ENCODE assay signal across 9 cellular contexts in the genomic region with DNA sequence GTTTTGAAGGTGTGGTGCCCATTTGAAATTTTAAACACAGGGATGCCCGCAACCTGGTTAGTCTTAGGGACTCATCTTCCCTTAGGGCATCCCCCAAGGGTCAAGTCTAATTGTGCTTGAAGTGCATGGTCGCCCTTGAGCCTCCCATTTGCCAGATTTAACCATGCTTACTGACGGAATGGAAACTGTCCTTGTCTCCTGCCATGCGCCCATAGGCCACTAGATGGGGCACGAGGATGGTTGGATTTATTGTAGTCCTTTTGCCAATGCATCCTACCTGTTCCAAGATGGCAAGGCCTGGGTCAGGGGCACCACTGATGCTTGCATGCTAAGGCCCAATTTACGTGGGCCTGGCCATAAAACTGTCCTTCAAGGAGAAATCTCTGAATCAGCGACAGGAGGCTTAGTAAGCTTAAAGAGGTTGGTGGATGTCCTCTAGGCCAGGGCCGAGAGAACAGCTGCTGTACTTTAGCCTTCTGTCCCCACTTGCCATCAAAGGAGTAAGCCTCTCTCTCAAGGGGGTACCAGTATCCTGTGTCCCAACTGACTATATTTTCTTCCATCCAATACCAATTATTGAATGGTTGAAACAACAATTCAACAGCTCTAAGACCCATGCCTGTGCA.
DNase-seq lines count a peak whose midpoint lies in the region; TF ChIP-seq lines count a peak whose summit lies in the region.
"Had no signal": no experiment of that assay in that cellular context is flagged by ENCODE, and none has a peak within 500 bp of the region (broad histone marks: within the 10 kb centered on the region; RNA-seq: fewer than 3 reads in every experiment).

No MANE protein-coding gene starts in this region.

- no peak overlapping the region for H2AFZ ChIP-seq in Loucy (ENCODE audit: low read length)

- no peaks in the 10 kb centered on the region for H3K9me2 ChIP-seq in Loucy (replicated peaks; ENCODE audit: low read depth, low read length)

- peaks cover 15% of the 10 kb centered on the region for H3K4me1 ChIP-seq in Loucy (ENCODE audit: insufficient read depth, low read length, poor library complexity, severe bottlenecking)

- H3K27ac Mint-ChIP-seq in HFFc6, result no peak overlapping the region
- H3K27ac Mint-ChIP-seq: naive thymus-derived CD8-positive, alpha-beta T cell had no signal

- no peaks in the 10 kb centered on the region for H3K79me2 ChIP-seq in Loucy (ENCODE audit: insufficient read depth, low read length)

- TF ChIP-seq CTCF in GM12875 (IDR thresholded peaks at IDR 0.05; ENCODE audit: borderline replicate concordance, insufficient read depth, low read depth, low read length) (peak; percentile 82), HFFc6 (IDR thresholded peaks at IDR 0.05) (peak; percentile 94), Loucy (conservative IDR thresholded peaks at IDR 0.05; ENCODE audit: low read length) (peak; percentile 84), VCaP (conservative IDR thresholded peaks at IDR 0.05) (peak; percentile 87)

- no peak overlapping the region for H3K9ac ChIP-seq in Loucy (ENCODE audit: low read depth, low read length, poor library complexity, severe bottlenecking)

- no peak overlapping the region for H3K4me2 ChIP-seq in Loucy (ENCODE audit: low read depth, low read length, poor library complexity, severe bottlenecking)

- no peak overlapping the region for H3K4me3 Mint-ChIP-seq in HFFc6
- H3K4me3 Mint-ChIP-seq: naive thymus-derived CD8-positive, alpha-beta T cell had no signal

- H3F3A ChIP-seq in Loucy (ENCODE audit: low read depth), result peaks cover 7% of the 10 kb centered on the region; the same call in 1 of the 2 replicates

- no peak overlapping the region for H3K27ac ChIP-seq in VCaP

- no peak overlapping the region for H3K4me3 ChIP-seq in GM12875 (ENCODE audit: low read depth, low read length)
- H3K4me3 ChIP-seq in Loucy (ENCODE audit: low read length, poor library complexity, severe bottlenecking), result no peak overlapping the region

- DNase-seq in AG20443 (ENCODE audit: low spot score) (peak; percentile 70), HFFc6 (peak; percentile 30), germinal center (ENCODE audit: low spot score) (peak; percentile 11), renal cortical epithelial cell (ENCODE audit: low read depth) (peak; percentile 22)
- DNase-seq in activated effector memory CD4-positive, alpha-beta T cell treated with anti-CD3 and anti-CD28 coated beads, Interleukin-2, amount 50 U/mL, for 16 hours, result no peak

- H3K27me3 Mint-ChIP-seq in HFFc6 (ENCODE audit: insufficient read depth), result peaks cover 5% of the 10 kb centered on the region; the same call in 1 of the 2 replicates
- H3K27me3 Mint-ChIP-seq: naive thymus-derived CD8-positive, alpha-beta T cell had no signal

- H3K4me1 Mint-ChIP-seq in HFFc6 (ENCODE audit: low read depth), result peaks cover 17% of the 10 kb centered on the region
- H3K4me1 Mint-ChIP-seq: naive thymus-derived CD8-positive, alpha-beta T cell had no signal

- no peaks in the 10 kb centered on the region for H3K9me3 Mint-ChIP-seq in HFFc6

- H4K20me1 ChIP-seq in Loucy (ENCODE audit: insufficient read depth, low read length, poor library complexity, severe bottlenecking), result no peaks in the 10 kb centered on the region

- H3K36me3 ChIP-seq in Loucy (ENCODE audit: insufficient read depth, low read length), result no peaks in the 10 kb centered on the region

- H3K9me3 ChIP-seq in Loucy (ENCODE audit: insufficient read depth, low read depth, low read length), result no peaks in the 10 kb centered on the region

- no peaks in the 10 kb centered on the region for H3K36me3 Mint-ChIP-seq in HFFc6 (ENCODE audit: low read depth)
- H3K36me3 Mint-ChIP-seq: naive thymus-derived CD8-positive, alpha-beta T cell had no signal

- no peaks in the 10 kb centered on the region for H3K27me3 ChIP-seq in Loucy (ENCODE audit: insufficient read depth, low read length, poor library complexity, severe bottlenecking)
